ENCODE assay signal across 24 cellular contexts in genomic region chr5:92505145-92505544, GRCh38.
DNase-seq lines count a peak whose midpoint lies in the region; ATAC-seq, FAIRE-seq and TF ChIP-seq lines count a peak whose summit lies in the region.
"Had no signal": no experiment of that assay in that cellular context is flagged by ENCODE, and none has a peak within 500 bp of the region (broad histone marks: within the 10 kb centered on the region; RNA-seq: fewer than 3 reads in every experiment).

No MANE protein-coding gene starts in this region.

- 61% methylated on average over 3 of the region's 3 CpGs for WGBS in A549 (ENCODE audit: missing lambda C conversion rate)
- WGBS in upper lobe of left lung, 2 donors: 79 to 83% methylated on average over 3 of the region's 3 CpGs
- 73% methylated on average over 3 of the region's 3 CpGs for WGBS in prostate gland

- H3K4me3 ChIP-seq in A549 (no peak overlapping the region), HCT116 (replicated peaks in 1 of 2; ENCODE audit: low read depth in 1 of 2, low read length in 2 of 2) (no peak overlapping the region), adipocyte (ENCODE audit: low read length) (no peak overlapping the region), fibroblast of mammary gland (ENCODE audit: control insufficient read depth, low read depth, low read length) (no peak overlapping the region), upper lobe of left lung (no peak overlapping the region), prostate gland (no peak overlapping the region)
- H3K4me3 ChIP-seq: gastroesophageal sphincter, HAP-1, K562, SJCRH30 had no signal

- H4K20me1 ChIP-seq in HCT116 (ENCODE audit: insufficient read depth): no peaks in the 10 kb centered on the region

- CTCF ChIA-PET in A549 (lab: Yijun Ruan, JAX): no interaction called here
- CTCF ChIA-PET in HCT116 (lab: Charles Lee): no interaction called here

- H3K4me2 ChIP-seq in A549: peak overlapping the region; percentile 66; the same call in 2 of the 3 replicates
- no peak overlapping the region for H3K4me2 ChIP-seq in HCT116 (ENCODE audit: low read length)

- no peaks in the 10 kb centered on the region for H3K9me2 ChIP-seq in HCT116 (ENCODE audit: insufficient read depth)

- H3K27me3 Mint-ChIP-seq in endothelial cell (ENCODE audit: unreplicated experiment): no peaks in the 10 kb centered on the region
- H3K27me3 Mint-ChIP-seq: activated naive CD8-positive, alpha-beta T cell treated with anti-CD3 and anti-CD28 coated beads for 36 hours; stimulated activated naive CD8-positive, alpha-beta T cell treated with anti-CD3 and anti-CD28 coated beads, Interleukin-15, Interleukin-2, amounts not matched to agents 100 ng/mL and 50 ng/mL, for 24 hours had no signal

- POLR2A ChIA-PET in A549 (lab: Yijun Ruan, JAX): no interaction called here
- POLR2A ChIA-PET in HCT116 (lab: Charles Lee): no interaction called here

- TF ChIP-seq POLR2A in A549 (IDR thresholded peaks at IDR 0.05; ENCODE audit: low read length): no peak
- TF ChIP-seq POLR2A in HCT116 (IDR thresholded peaks at IDR 0.05; ENCODE audit: borderline replicate concordance, extremely low read depth, insufficient read depth, insufficient read length): no peak
- no peak for TF ChIP-seq POLR2A in upper lobe of left lung (IDR thresholded peaks at IDR 0.05)
- TF ChIP-seq POLR2A in prostate gland (IDR thresholded peaks at IDR 0.05): no peak

- TF ChIP-seq CTCF in A549 (IDR thresholded peaks at IDR 0.05): no peak
- TF ChIP-seq CTCF in HCT116 (IDR thresholded peaks at IDR 0.05 in 2 of 3, conservative IDR thresholded peaks at IDR 0.05 in 1 of 3; ENCODE audit: borderline replicate concordance in 1 of 3, insufficient read depth in 1 of 3, low read depth in 2 of 3, low read length in 2 of 3): no peak
- no peak for TF ChIP-seq CTCF in fibroblast of mammary gland (conservative IDR thresholded peaks at IDR 0.05; ENCODE audit: control insufficient read depth, insufficient read depth, low read depth, low read length)
- no peak for TF ChIP-seq CTCF in upper lobe of left lung (IDR thresholded peaks at IDR 0.05)
- no peak for TF ChIP-seq CTCF in prostate gland (IDR thresholded peaks at IDR 0.05)
- TF ChIP-seq CTCF in endothelial cell (IDR thresholded peaks at IDR 0.05; ENCODE audit: unreplicated experiment): no peak

- 0 out of 6 replicates have a peak overlapping the region, but pooled peaks of 1 of the 2 experiments have one; percentile 36 for H3K27ac ChIP-seq in A549
- peak overlapping the region; percentile 24; the same call in 1 of the 2 replicates for H3K27ac ChIP-seq in HCT116 (ENCODE audit: low read depth, low read length)
- no peak overlapping the region for H3K27ac ChIP-seq in upper lobe of left lung
- H3K27ac ChIP-seq in prostate gland: no peak overlapping the region
- H3K27ac ChIP-seq: gastroesophageal sphincter, HL-60, sigmoid colon, SJCRH30 had no signal

- H3K36me3 Mint-ChIP-seq in endothelial cell (ENCODE audit: low read depth, unreplicated experiment): no peaks in the 10 kb centered on the region
- H3K36me3 Mint-ChIP-seq: activated naive CD8-positive, alpha-beta T cell treated with anti-CD3 and anti-CD28 coated beads for 36 hours; CD8-positive, alpha-beta T cell had no signal

- no peaks in the 10 kb centered on the region for H3K79me2 ChIP-seq in HCT116 (ENCODE audit: insufficient read depth, low read length)

- no TSS peak for BruUV-seq in HCT116 (replicated peaks; lab: Mats Ljungman, UMichigan)

- RAD21 ChIA-PET in HCT116 (lab: Charles Lee; ENCODE audit: low non-redundant PET in 1 of 2, low total read pairs in 2 of 2, uncharacterized antibody in 2 of 2, unreplicated experiment in 2 of 2): no interaction called here

- no peak for FAIRE-seq in A549 (lab: Jason Lieb, UNC)
- FAIRE-seq: K562 had no signal

- no peaks in the 10 kb centered on the region for H3K9me3 Mint-ChIP-seq in endothelial cell (ENCODE audit: unreplicated experiment)

- no peaks in the 10 kb centered on the region for H3K9me3 ChIP-seq in A549
- no peaks in the 10 kb centered on the region for H3K9me3 ChIP-seq in HCT116 (ENCODE audit: control insufficient read depth in 1 of 2, insufficient read depth in 1 of 2, low read depth in 1 of 2, low read length in 2 of 2)
- peaks cover 20% of the 10 kb centered on the region for H3K9me3 ChIP-seq in adipocyte (ENCODE audit: control insufficient read depth, low read length)
- H3K9me3 ChIP-seq in upper lobe of left lung: peaks cover 0 to 10% (median 8%) of the 10 kb centered on the region in 4 donors
- H3K9me3 ChIP-seq in prostate gland: no peaks in the 10 kb centered on the region
- H3K9me3 ChIP-seq: HAP-1, SJCRH30 had no signal

- H3K4me3 Mint-ChIP-seq in endothelial cell (ENCODE audit: unreplicated experiment): no peak overlapping the region
- H3K4me3 Mint-ChIP-seq: activated naive CD8-positive, alpha-beta T cell treated with anti-CD3 and anti-CD28 coated beads for 36 hours; activated T-helper 1 cell treated with anti-CD3 and anti-CD28 coated beads, Interleukin-12 subunit alpha, Interleukin-12 subunit beta, Interleukin-2, Interleukin-4 antibody, amounts not matched to agents 30 ng/mL and 10 ng/mL and 1 ng/mL, durations not matched to agents 14 hours and 24 hours and 36 hours; CD8-positive, alpha-beta T cell; stimulated activated naive CD8-positive, alpha-beta T cell treated with anti-CD3 and anti-CD28 coated beads, Interleukin-15, Interleukin-2, amounts not matched to agents 100 ng/mL and 50 ng/mL, for 24 hours had no signal

- H3K4me1 ChIP-seq in A549: no peaks in the 10 kb centered on the region
- H3K4me1 ChIP-seq in HCT116 (ENCODE audit: control insufficient read depth in 1 of 2, insufficient read depth in 2 of 2, low read length in 2 of 2): 0 out of 4 replicates have a peak, but pooled peaks cover 0 to 4% of the 10 kb centered on the region in 2 experiments
- H3K4me1 ChIP-seq in adipocyte (ENCODE audit: control insufficient read depth, insufficient read depth, low read length): peaks cover 6% of the 10 kb centered on the region
- no peaks in the 10 kb centered on the region for H3K4me1 ChIP-seq in upper lobe of left lung
- no peaks in the 10 kb centered on the region for H3K4me1 ChIP-seq in prostate gland (replicated peaks)
- H3K4me1 ChIP-seq: gastroesophageal sphincter, HAP-1, sigmoid colon, SJCRH30 had no signal

- no peak for TF ChIP-seq RAD21 in A549 (conservative IDR thresholded peaks at IDR 0.05 in 1 of 2, IDR thresholded peaks at IDR 0.05 in 1 of 2)
- TF ChIP-seq RAD21 in HCT116 (IDR thresholded peaks at IDR 0.05; ENCODE audit: low read depth): no peak

- H3K27ac Mint-ChIP-seq in endothelial cell (ENCODE audit: unreplicated experiment): no peak overlapping the region
- H3K27ac Mint-ChIP-seq: activated naive CD8-positive, alpha-beta T cell treated with anti-CD3 and anti-CD28 coated beads for 36 hours; activated T-helper 1 cell treated with anti-CD3 and anti-CD28 coated beads, Interleukin-12 subunit alpha, Interleukin-12 subunit beta, Interleukin-2, Interleukin-4 antibody, amounts not matched to agents 30 ng/mL and 10 ng/mL and 1 ng/mL, durations not matched to agents 14 hours and 24 hours and 36 hours; CD8-positive, alpha-beta T cell; stimulated activated naive CD8-positive, alpha-beta T cell treated with anti-CD3 and anti-CD28 coated beads, Interleukin-15, Interleukin-2, amounts not matched to agents 100 ng/mL and 50 ng/mL, for 24 hours had no signal

- H3K27me3 ChIP-seq in HCT116 (ENCODE audit: insufficient read depth, low read length): no peaks in the 10 kb centered on the region
- no peaks in the 10 kb centered on the region for H3K27me3 ChIP-seq in adipocyte (replicated peaks; ENCODE audit: control insufficient read depth, insufficient read depth, low read length)
- H3K27me3 ChIP-seq in upper lobe of left lung: no peaks in the 10 kb centered on the region
- no peaks in the 10 kb centered on the region for H3K27me3 ChIP-seq in prostate gland (replicated peaks; ENCODE audit: insufficient read depth)
- H3K27me3 ChIP-seq: gastroesophageal sphincter, sigmoid colon, SJCRH30 had no signal

- no peaks in the 10 kb centered on the region for H3K4me1 Mint-ChIP-seq in endothelial cell (ENCODE audit: unreplicated experiment)
- H3K4me1 Mint-ChIP-seq: activated naive CD8-positive, alpha-beta T cell treated with anti-CD3 and anti-CD28 coated beads for 36 hours had no signal

- H3K9ac ChIP-seq in HCT116 (ENCODE audit: low read length) (no peak overlapping the region), adipocyte (ENCODE audit: low read length) (no peak overlapping the region)

- TF ChIP-seq EP300 in A549 (IDR thresholded peaks at IDR 0.05) (no peak), upper lobe of left lung (IDR thresholded peaks at IDR 0.05) (no peak)

- intact Hi-C loops in HCT116 (cut with micrococcal nuclease): no loop called here
- intact Hi-C loops in prostate gland (cut with DNase I): no loop called here

- peak overlapping the region; percentile 93 for H2AFZ ChIP-seq in HCT116 (ENCODE audit: low read depth, low read length, poor library complexity, severe bottlenecking)

- DNase-seq in A549 (ENCODE audit: low read depth in 1 of 2, low spot score in 1 of 2): no peak
- DNase-seq in HCT116 (ENCODE audit: low read depth, low spot score): no peak
- DNase-seq in adipocyte (ENCODE audit: low read depth): peak; percentile 34
- peak; percentile 48 for DNase-seq in fibroblast of mammary gland (ENCODE audit: low read depth)
- no peak for DNase-seq in upper lobe of left lung
- no peak for DNase-seq in GOT3 (lab: John Stamatoyannopoulos, UW)
- DNase-seq in prostate gland (ENCODE audit: low spot score): no peak
- no peak for DNase-seq in endothelial cell (ENCODE audit: low spot score)
- DNase-seq: activated naive CD8-positive, alpha-beta T cell treated with anti-CD3 and anti-CD28 coated beads for 36 hours; CD8-positive, alpha-beta T cell; effector memory CD4-positive, alpha-beta T cell; NCI-H1105; NCI-H2107; occipital lobe; sigmoid colon; SJCRH30; trophoblast cell had no signal

- ATAC-seq in A549: no peak
- no peak for ATAC-seq in HCT116
- no peak for ATAC-seq in upper lobe of left lung (ENCODE audit: low FRiP score in 2 of 2)
- ATAC-seq: activated CD4-positive, CD25-positive, alpha-beta regulatory T cell treated with anti-CD3 and anti-CD28 coated beads, Interleukin-2, amount 50 U/mL, for 24 hours; CD8-positive, alpha-beta T cell; gastroesophageal sphincter; K562 had no signal

- no peaks in the 10 kb centered on the region for H3K36me3 ChIP-seq in HCT116 (ENCODE audit: control insufficient read depth in 1 of 2, insufficient read depth in 2 of 2, low read length in 2 of 2)
- no peaks in the 10 kb centered on the region for H3K36me3 ChIP-seq in adipocyte (ENCODE audit: control insufficient read depth, insufficient read depth, low read length, severe bottlenecking)
- H3K36me3 ChIP-seq in upper lobe of left lung: no peaks in the 10 kb centered on the region
- no peaks in the 10 kb centered on the region for H3K36me3 ChIP-seq in prostate gland
- H3K36me3 ChIP-seq: gastroesophageal sphincter, HAP-1, sigmoid colon, SJCRH30 had no signal

TF ChIP-seq in A549, 52 proteins besides CTCF, POLR2A, EP300 and RAD21:
- TF ChIP-seq CHD4 (IDR thresholded peaks at IDR 0.05; ENCODE audit: borderline replicate concordance) (no peak), FOSL2 (IDR thresholded peaks at IDR 0.05) (no peak), FOSL2 (CRISPR knock-in tag; IDR thresholded peaks at IDR 0.05) (peak; percentile 49)

TF ChIP-seq in HCT116, 20 proteins besides CTCF, POLR2A, EP300 and RAD21 (continues in another document):
- no peak for TF ChIP-seq SP1 (IDR thresholded peaks at IDR 0.05; ENCODE audit: low read depth)

Comparison
In these comparisons a context has a peak if more than half of its experiments do, and no peak if none do; other contexts are left out.
1. DNase-seq: peak in adipocyte (single experiment) and fibroblast of mammary gland (single experiment); none in A549 (0 of 2), HCT116 (single experiment), upper lobe of left lung (0 of 2), GOT3 (single experiment), prostate gland (single experiment) and endothelial cell (single experiment).